10 cellular contexts compared by ENCODE assay signal in genomic region chr5:54738118-54738972, GRCh38.
DNase-seq lines count a peak whose midpoint lies in the region; ATAC-seq, FAIRE-seq and TF ChIP-seq lines count a peak whose summit lies in the region.
"Had no signal": no experiment of that assay in that cellular context is flagged by ENCODE, and none has a peak within 500 bp of the region (broad histone marks: within the 10 kb centered on the region; RNA-seq: fewer than 3 reads in every experiment).

No MANE protein-coding gene starts in this region.

- H3K4me2 ChIP-seq in GM23248 (ENCODE audit: unreplicated experiment), result no peak overlapping the region

- no peak overlapping the region for H3K4me3 Mint-ChIP-seq in T-helper 2 cell treated with Interferon-gamma antibody and Interleukin-4, amounts not matched to agents 5 μg/mL and 100 μg/mL, for 36 hours

- intact Hi-C loops in Right ventricle myocardium inferior (cut with DNase I), result no loop called here

- no peaks in the 10 kb centered on the region for H3K9me2 ChIP-seq in GM23248 (ENCODE audit: insufficient read depth)

- H3K4me1 Mint-ChIP-seq in T-helper 2 cell treated with Interferon-gamma antibody and Interleukin-4, amounts not matched to agents 5 μg/mL and 100 μg/mL, for 36 hours (ENCODE audit: low read depth), result peaks cover 23% of the 10 kb centered on the region

- no peak overlapping the region for H3K4me3 ChIP-seq in GM23248
- H3K4me3 ChIP-seq in small intestine (ENCODE audit: low read depth in 1 of 2, low read length in 2 of 2), result no peak overlapping the region
- H3K4me3 ChIP-seq: GM12878, uterus had no signal

- H3K27me3 ChIP-seq in GM23248 (replicated peaks; ENCODE audit: insufficient read depth) (no peaks in the 10 kb centered on the region), small intestine (ENCODE audit: control insufficient read depth in 2 of 2, insufficient read depth in 2 of 2, low read length in 2 of 2) (no peaks in the 10 kb centered on the region)
- H3K27me3 ChIP-seq: uterus had no signal

- DNase-seq in GM23248 (peak; percentile 82), Right ventricle myocardium inferior (ENCODE audit: missing footprints) (peak; percentile 92), small intestine (peak; percentile 40), urothelium cell line (ENCODE audit: low spot score) (no peak), retina (no peak)
- DNase-seq in T-helper 2 cell treated with Interferon-gamma antibody and Interleukin-4, amounts not matched to agents 5 μg/mL and 100 μg/mL, for 36 hours (ENCODE audit: low spot score), result no peak

- H3K9me3 Mint-ChIP-seq in T-helper 2 cell treated with Interferon-gamma antibody and Interleukin-4, amounts not matched to agents 5 μg/mL and 100 μg/mL, for 36 hours, result no peaks in the 10 kb centered on the region

- ATAC-seq in SK-N-SH treated with all-trans-retinoic acid at 6 μM for 48 hours (peak; percentile 52; the same call in 2 of the 3 replicates), Right ventricle myocardium inferior (peak; percentile 81), GM19467 (IDR thresholded peaks at IDR 0.05; ENCODE audit: unreplicated experiment) (no peak)
- ATAC-seq: GM12878 had no signal

- in situ Hi-C loops in GM23248 (cut with MboI), result no loop called here

- no peaks in the 10 kb centered on the region for H3K9me3 ChIP-seq in GM23248 (ENCODE audit: low read depth)
- no peaks in the 10 kb centered on the region for H3K9me3 ChIP-seq in small intestine (ENCODE audit: control insufficient read depth, low read depth)
- H3K9me3 ChIP-seq: uterus had no signal

- H3K4me1 ChIP-seq in GM23248 (ENCODE audit: insufficient read depth), result peaks cover 43% of the 10 kb centered on the region
- no peaks in the 10 kb centered on the region for H3K4me1 ChIP-seq in small intestine (ENCODE audit: control insufficient read depth in 2 of 2, insufficient read depth in 1 of 2, low read depth in 1 of 2, low read length in 1 of 2)
- H3K4me1 ChIP-seq: uterus had no signal

- peak overlapping the region; percentile 45 for H3K27ac ChIP-seq in GM23248
- peak overlapping the region in 1 of 2 donors; percentile 11 for H3K27ac ChIP-seq in small intestine (ENCODE audit: low read depth in 1 of 2, low read length in 1 of 2)
- H3K27ac ChIP-seq: uterus had no signal

- H3K79me2 ChIP-seq in GM23248 (ENCODE audit: insufficient read depth), result no peaks in the 10 kb centered on the region

- H4K20me1 ChIP-seq in GM23248 (ENCODE audit: insufficient read depth), result no peaks in the 10 kb centered on the region

- peaks cover 14% of the 10 kb centered on the region for H3K27me3 Mint-ChIP-seq in T-helper 2 cell treated with Interferon-gamma antibody and Interleukin-4, amounts not matched to agents 5 μg/mL and 100 μg/mL, for 36 hours (ENCODE audit: low read depth)

- H3K36me3 ChIP-seq in GM23248 (ENCODE audit: low read depth) (no peaks in the 10 kb centered on the region), small intestine (ENCODE audit: control insufficient read depth in 2 of 2, insufficient read depth in 2 of 2, low read length in 2 of 2) (no peaks in the 10 kb centered on the region)
- H3K36me3 ChIP-seq: uterus had no signal

- H3K27ac Mint-ChIP-seq in T-helper 2 cell treated with Interferon-gamma antibody and Interleukin-4, amounts not matched to agents 5 μg/mL and 100 μg/mL, for 36 hours, result no peak overlapping the region

- H3K9ac ChIP-seq in GM23248, result no peak overlapping the region

- FAIRE-seq in small intestine (lab: Jason Lieb, UNC) (no peak), urothelium cell line (lab: Jason Lieb, UNC) (no peak)
- FAIRE-seq: GM12878 had no signal

- peaks cover 4% of the 10 kb centered on the region for H3K36me3 Mint-ChIP-seq in T-helper 2 cell treated with Interferon-gamma antibody and Interleukin-4, amounts not matched to agents 5 μg/mL and 100 μg/mL, for 36 hours (ENCODE audit: low read depth)

- H2AFZ ChIP-seq in GM23248, result peak overlapping the region; percentile 66

- 68 to 75% methylated on average over 6 of the region's 6 CpGs for WGBS in GM23248 (ENCODE audit: low coverage in 1 of 2, low lambda C conversion rate in 2 of 2, missing lambda C conversion rate in 2 of 2), 2 experiments
- WGBS in small intestine, 3 donors, result 68 to 75% (median 71%) methylated on average over 6 of the region's 6 CpGs

- peaks cover 22% of the 10 kb centered on the region for H3F3A ChIP-seq in GM23248 (ENCODE audit: insufficient read depth)

TF ChIP-seq in SK-N-SH treated with all-trans-retinoic acid at 6 μM for 48 hours, 23 proteins besides CTCF, POLR2A, EP300 and RAD21:
- TF ChIP-seq CSRNP3 (CRISPR knock-in tag; IDR thresholded peaks at IDR 0.05), result no peak
- no peak for TF ChIP-seq BACH2 (CRISPR knock-in tag; IDR thresholded peaks at IDR 0.05; ENCODE audit: borderline replicate concordance)
- no peak for TF ChIP-seq ESRRG (CRISPR knock-in tag; IDR thresholded peaks at IDR 0.05)
- TF ChIP-seq ZNF565 (CRISPR knock-in tag; conservative IDR thresholded peaks at IDR 0.05; ENCODE audit: low read depth), result no peak
TF ChIP-seq in SK-N-SH treated with all-trans-retinoic acid at 6 μM for 48 hours: peak in this region for 0.

Comparison
In these comparisons a context has a peak if more than half of its experiments do, and no peak if none do; other contexts are left out.
1. DNase-seq: peak in GM23248 (single experiment), Right ventricle myocardium inferior (single experiment) and small intestine (single experiment); none in urothelium cell line (single experiment), T-helper 2 cell treated with Interferon-gamma antibody and Interleukin-4, amounts not matched to agents 5 μg/mL and 100 μg/mL, for 36 hours (single experiment) and retina (single experiment).